ENCODE assay signal across 31 cellular contexts in the genomic region with DNA sequence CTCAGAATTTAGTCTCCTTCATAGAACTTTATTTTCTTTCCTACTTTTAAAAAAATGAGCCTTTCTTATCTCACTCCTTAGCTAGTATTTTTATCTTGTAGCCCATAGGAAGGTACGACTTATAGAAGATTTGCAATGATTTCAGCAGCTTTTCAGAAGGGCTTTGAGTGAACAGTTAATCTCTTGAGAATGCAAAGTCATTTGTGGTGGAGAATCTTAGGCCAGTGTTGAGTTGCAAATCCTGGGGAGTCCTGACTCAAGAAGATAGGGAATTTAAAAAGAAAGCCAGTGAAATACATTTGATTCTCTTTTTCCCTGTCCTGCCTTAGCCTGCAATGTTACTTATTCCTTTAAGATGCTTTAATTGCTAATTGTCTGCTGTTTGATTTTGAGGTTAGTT. TPM values are rescaled to one million over a fixed set of nuclear protein-coding genes. Genes with fewer than 3 reads are reported as not detected.
DNase-seq lines count a peak whose midpoint lies in the region; ATAC-seq lines count a peak whose summit lies in the region.
"Had no signal": no experiment of that assay in that cellular context is flagged by ENCODE, and none has a peak within 500 bp of the region (broad histone marks: within the 10 kb centered on the region; RNA-seq: fewer than 3 reads in every experiment).

No MANE protein-coding gene starts in this region.

- no peaks in the 10 kb centered on the region for H3K79me1 ChIP-seq in neuronal stem cell (ENCODE audit: low read depth, low read length)

- H3K4me1 Mint-ChIP-seq in activated CD4-positive, alpha-beta memory T cell treated with anti-CD3 and anti-CD28 coated beads, Interleukin-2, amount 10 ng/mL, durations not matched to agents 7 days and 5 days: no peaks in the 10 kb centered on the region
- H3K4me1 Mint-ChIP-seq: stimulated activated memory B cell treated with anti-CD40 and anti-IgM and Interleukin-4, amounts not matched to agents 10 μg/mL and 1 μg/mL and 100 μg/mL, for 72 hours; T-helper 17 cell had no signal

- no peak overlapping the region for H4K91ac ChIP-seq in neuronal stem cell (ENCODE audit: low read depth, low read length, poor library complexity)

- H3K4me3 ChIP-seq in neuronal stem cell (ENCODE audit: low read length in 2 of 2): no peak overlapping the region
- H3K4me3 ChIP-seq: lower lobe of right lung, SK-N-MC, suprapubic skin had no signal

- H3K36me3 ChIP-seq in neuronal stem cell (replicated peaks in 1 of 2; ENCODE audit: control insufficient read depth in 2 of 2, insufficient read depth in 2 of 2, low read length in 2 of 2): no peaks in the 10 kb centered on the region
- H3K36me3 ChIP-seq: lower lobe of right lung, suprapubic skin had no signal

- H2AFZ ChIP-seq in neuronal stem cell (ENCODE audit: low read length): no peak overlapping the region

- no peak overlapping the region for H3K18ac ChIP-seq in neuronal stem cell (ENCODE audit: low read length)

- H3K27me3 Mint-ChIP-seq in activated CD4-positive, alpha-beta memory T cell treated with anti-CD3 and anti-CD28 coated beads, Interleukin-2, amount 10 ng/mL, durations not matched to agents 7 days and 5 days: peaks cover 18% of the 10 kb centered on the region

- POLR2A ChIA-PET in activated CD4-positive, alpha-beta memory T cell treated with anti-CD3 and anti-CD28 coated beads, Interleukin-2, amount 10 ng/mL, durations not matched to agents 7 days and 5 days (lab: Charles Lee): no interaction called here

- H2BK12ac ChIP-seq in neuronal stem cell (ENCODE audit: low read length): no peak overlapping the region

- peak; percentile 9 for DNase-seq in ELR (ENCODE audit: low read depth)
- peak; percentile 42 for DNase-seq in NCI-H82 (lab: John Stamatoyannopoulos, UW)
- DNase-seq in epithelial cell of prostate (ENCODE audit: low read depth, low spot score): no peak
- DNase-seq in neuronal stem cell (ENCODE audit: low spot score): peak; percentile 8
- DNase-seq in activated naive CD4-positive, alpha-beta T cell (lab: John Stamatoyannopoulos, UW): no peak
- no peak for DNase-seq in activated CD4-positive, alpha-beta memory T cell treated with anti-CD3 and anti-CD28 coated beads, Interleukin-2, amount 10 ng/mL, durations not matched to agents 7 days and 5 days
- DNase-seq: ACHN; activated CD4-positive, alpha-beta T cell treated with anti-CD3 and anti-CD28 coated beads for 4 hours; activated naive CD4-positive, alpha-beta T cell treated with anti-CD3 and anti-CD28 coated beads for 36 hours; activated T-cell treated with anti-CD3 and anti-CD28 coated beads, Interleukin-2, amount 50 U/mL, for 72 hours; C1 segment of cervical spinal cord; Calu3; central memory CD4-positive, alpha-beta T cell; dermis blood vessel endothelial cell; DND-41; glutamatergic neuron; kidney; lower lobe of right lung; NCI-H1092; NCI-H187 treated with DMSO at 0.1 percent for 48 hours; NCI-H526; nucleus accumbens; stimulated activated CD4-positive, alpha-beta T cell treated with anti-CD3 and anti-CD28 coated beads, Interleukin-2, amount 100 ng/mL, for 48 hours; T-helper 17 cell had no signal

- ATAC-seq in GM19324 (IDR thresholded peaks at IDR 0.05; ENCODE audit: low FRiP score, unreplicated experiment) (no peak), HG03025 (IDR thresholded peaks at IDR 0.05; ENCODE audit: low FRiP score, unreplicated experiment) (no peak)
- ATAC-seq: activated T-cell treated with anti-CD3 and anti-CD28 coated beads, Interleukin-2, amount 50 U/mL, for 72 hours; lower lobe of right lung; stimulated activated memory B cell treated with anti-CD40 and anti-IgM and Interleukin-4, amounts not matched to agents 10 μg/mL and 1 μg/mL and 100 μg/mL, for 72 hours; T-helper 17 cell had no signal

- no peak overlapping the region for H2BK5ac ChIP-seq in neuronal stem cell (ENCODE audit: low read length)

- WGBS in neuronal stem cell (ENCODE audit: extremely low coverage in 2 of 2, insufficient read length in 2 of 2, insufficient replicate concordance in 1 of 2), 2 donors: no CpG with 5 or more reads among the region's 1 CpG

- H3K27ac ChIP-seq in epithelial cell of prostate: peak overlapping the region; percentile 45
- H3K27ac ChIP-seq in neuronal stem cell (replicated peaks; ENCODE audit: low read length): peak overlapping the region; percentile 54
- H3K27ac ChIP-seq: lower lobe of right lung, RWPE1, SK-N-MC, suprapubic skin had no signal

- no peaks in the 10 kb centered on the region for H3K27me3 ChIP-seq in neuronal stem cell (ENCODE audit: control insufficient read depth in 3 of 3, insufficient read depth in 3 of 3, low read depth in 1 of 3, low read length in 3 of 3)
- H3K27me3 ChIP-seq: suprapubic skin had no signal

- H3K4ac ChIP-seq in neuronal stem cell (ENCODE audit: low read length): no peak overlapping the region

- H3K4me1 ChIP-seq in neuronal stem cell (ENCODE audit: control insufficient read depth in 2 of 2, insufficient read depth in 1 of 2, low read depth in 1 of 2, low read length in 2 of 2): peaks cover 0 to 4% of the 10 kb centered on the region in 2 donors
- H3K4me1 ChIP-seq: lower lobe of right lung had no signal

- no peak overlapping the region for H3K27ac Mint-ChIP-seq in activated CD4-positive, alpha-beta memory T cell treated with anti-CD3 and anti-CD28 coated beads, Interleukin-2, amount 10 ng/mL, durations not matched to agents 7 days and 5 days
- H3K27ac Mint-ChIP-seq: activated naive CD4-positive, alpha-beta T cell treated with anti-CD3 and anti-CD28 coated beads for 36 hours; stimulated activated memory B cell treated with anti-CD40 and anti-IgM and Interleukin-4, amounts not matched to agents 10 μg/mL and 1 μg/mL and 100 μg/mL, for 72 hours; T-helper 17 cell had no signal

- CTCF ChIA-PET in activated CD4-positive, alpha-beta memory T cell treated with anti-CD3 and anti-CD28 coated beads, Interleukin-2, amount 10 ng/mL, durations not matched to agents 7 days and 5 days (lab: Charles Lee): no interaction called here

- H3K23ac ChIP-seq in neuronal stem cell (ENCODE audit: low read depth, low read length, poor library complexity): no peak overlapping the region

- peaks cover 0 to 4% of the 10 kb centered on the region in 2 donors for H3K9me3 ChIP-seq in neuronal stem cell (replicated peaks in 1 of 2; ENCODE audit: control insufficient read depth in 2 of 2, insufficient read depth in 1 of 2, low read depth in 1 of 2, low read length in 2 of 2)
- H3K9me3 ChIP-seq: lower lobe of right lung, suprapubic skin had no signal

- H2BK120ac ChIP-seq in neuronal stem cell (ENCODE audit: low read depth, low read length): no peak overlapping the region

- no peak overlapping the region for H3K14ac ChIP-seq in neuronal stem cell (ENCODE audit: low read length)

- H2BK15ac ChIP-seq in neuronal stem cell (ENCODE audit: low read length): no peak overlapping the region

- H3K9me3 Mint-ChIP-seq in activated CD4-positive, alpha-beta memory T cell treated with anti-CD3 and anti-CD28 coated beads, Interleukin-2, amount 10 ng/mL, durations not matched to agents 7 days and 5 days: no peaks in the 10 kb centered on the region
- H3K9me3 Mint-ChIP-seq: activated naive CD4-positive, alpha-beta T cell treated with anti-CD3 and anti-CD28 coated beads for 36 hours had no signal

- no peaks in the 10 kb centered on the region for H3K36me3 Mint-ChIP-seq in activated CD4-positive, alpha-beta memory T cell treated with anti-CD3 and anti-CD28 coated beads, Interleukin-2, amount 10 ng/mL, durations not matched to agents 7 days and 5 days (ENCODE audit: low read depth)
- H3K36me3 Mint-ChIP-seq: stimulated activated memory B cell treated with anti-CD40 and anti-IgM and Interleukin-4, amounts not matched to agents 10 μg/mL and 1 μg/mL and 100 μg/mL, for 72 hours had no signal

- no peak overlapping the region for H3K4me3 Mint-ChIP-seq in activated CD4-positive, alpha-beta memory T cell treated with anti-CD3 and anti-CD28 coated beads, Interleukin-2, amount 10 ng/mL, durations not matched to agents 7 days and 5 days
- H3K4me3 Mint-ChIP-seq: activated naive CD4-positive, alpha-beta T cell treated with anti-CD3 and anti-CD28 coated beads for 36 hours; activated T-cell treated with anti-CD3 and anti-CD28 coated beads, Interleukin-2, amount 50 U/mL, for 72 hours; stimulated activated memory B cell treated with anti-CD40 and anti-IgM and Interleukin-4, amounts not matched to agents 10 μg/mL and 1 μg/mL and 100 μg/mL, for 72 hours; T-helper 17 cell had no signal

- H3K4me2 ChIP-seq in neuronal stem cell (ENCODE audit: insufficient read depth, low read length, poor library complexity, severe bottlenecking): no peak overlapping the region

- H3K9ac ChIP-seq in neuronal stem cell (ENCODE audit: low read depth, low read length, poor library complexity): no peak overlapping the region

- H4K8ac ChIP-seq in neuronal stem cell (ENCODE audit: low read depth, low read length): no peak overlapping the region

- H2AK5ac ChIP-seq in neuronal stem cell (ENCODE audit: low read depth, low read length): no peak overlapping the region

RNA-seq across cellular contexts. Expression of a gene that starts 33.6 kb away (rescaled TPM):
- polyA plus RNA-seq in neuronal stem cell (2013, experiment 1 of 2): 3.3 TPM
- polyA plus RNA-seq in neuronal stem cell (2013, experiment 2 of 2): 2.9 TPM
- total RNA-seq in activated CD4-positive, alpha-beta memory T cell treated with anti-CD3 and anti-CD28 coated beads, Interleukin-2, amount 10 ng/mL, durations not matched to agents 7 days and 5 days: not detected
- total RNA-seq: activated CD8-positive, alpha-beta memory T cell treated with anti-CD3 and anti-CD28 coated beads for 36 hours; activated naive CD4-positive, alpha-beta T cell treated with anti-CD3 and anti-CD28 coated beads for 36 hours; activated T-cell treated with anti-CD3 and anti-CD28 coated beads, Interleukin-2, amount 50 U/mL, for 72 hours; T-helper 17 cell had no signal

Comparison
In these comparisons a context has a peak if more than half of its experiments do, and no peak if none do; other contexts are left out.
1. DNase-seq: peak in ELR (single experiment), NCI-H82 (single experiment) and neuronal stem cell (single experiment); none in epithelial cell of prostate (single experiment), activated naive CD4-positive, alpha-beta T cell (0 of 4) and activated CD4-positive, alpha-beta memory T cell treated with anti-CD3 and anti-CD28 coated beads, Interleukin-2, amount 10 ng/mL, durations not matched to agents 7 days and 5 days (single experiment).